Comparison of ENCODE assay signal across 36 cellular contexts in the genomic region with DNA sequence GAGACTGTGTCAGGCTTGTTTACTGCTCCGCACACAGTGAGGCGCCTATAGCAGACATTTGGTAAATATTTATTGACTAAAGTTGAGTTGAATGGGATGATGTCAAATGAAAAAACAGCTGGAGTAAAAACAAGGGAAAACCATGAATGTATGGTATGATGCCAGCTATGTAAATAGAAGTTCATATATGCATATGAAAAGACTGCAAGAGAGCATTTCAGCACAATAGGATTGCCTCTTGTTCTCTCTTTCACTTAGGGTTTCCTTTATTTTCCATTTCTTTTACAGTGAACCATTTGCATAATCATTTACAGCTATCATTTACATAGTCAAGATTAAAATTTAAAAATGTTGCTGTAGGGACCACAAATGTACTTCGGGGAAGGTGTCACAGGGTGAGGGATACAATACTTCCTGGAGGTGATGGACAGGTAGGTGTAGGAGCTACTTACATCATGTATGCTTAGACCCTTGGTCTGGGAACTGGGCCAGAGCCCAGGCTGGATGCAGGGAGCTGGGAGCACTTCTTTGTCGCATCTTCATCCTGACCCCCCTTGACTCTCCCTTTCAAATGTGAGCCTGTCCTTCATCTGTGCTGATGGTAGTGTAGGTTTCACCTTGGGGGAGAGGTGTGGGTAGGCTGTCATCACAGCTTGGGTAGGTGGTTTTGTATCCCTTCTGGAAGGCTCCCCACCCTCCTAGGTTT.
A peak's percentile ranks its signal among the peaks of the same experiment; 100 is the strongest.
DNase-seq lines count a peak whose midpoint lies in the region; ATAC-seq lines count a peak whose summit lies in the region.
"Had no signal": no experiment of that assay in that cellular context is flagged by ENCODE, and none has a peak within 500 bp of the region (broad histone marks: within the 10 kb centered on the region; RNA-seq: fewer than 3 reads in every experiment).

No MANE protein-coding gene starts in this region.

- DNase-seq in NCI-H748 (lab: John Stamatoyannopoulos, UW; ENCODE audit: unreplicated experiment) (peak; percentile 34), NCI-H748 treated with DMSO at 0.1 percent for 48 hours (lab: John Stamatoyannopoulos, UW) (no peak), NCI-H69 (lab: John Stamatoyannopoulos, UW) (peak; percentile 45), iPS-NIHi11 (ENCODE audit: low spot score) (peak; percentile 28), UCSD-AML1 (lab: John Stamatoyannopoulos, UW; ENCODE audit: unreplicated experiment) (no peak), cortex of kidney (lab: John Stamatoyannopoulos, UW) (no peak)
- DNase-seq: activated B cell treated with CpG ODN at 0.5 μM for 24 hours; activated CD4-positive, alpha-beta T cell treated with anti-CD3 and anti-CD28 coated beads, Interleukin-2, amount 50 U/mL, for 1 hour; activated CD8-positive, alpha-beta memory T cell treated with anti-CD3 and anti-CD28 coated beads, Interleukin-2, amount 10 ng/mL, durations not matched to agents 7 days and 5 days; activated gamma-delta T cell; activated naive CD8-positive, alpha-beta T cell treated with anti-CD3 and anti-CD28 coated beads for 36 hours; activated T-cell treated with anti-CD3 and anti-CD28 coated beads, Interleukin-2, amount 50 U/mL, for 4 hours; anterior cingulate cortex; DND-41; effector CD4-positive, alpha-beta T cell; GF-D8; GM23248; hippocampal formation; Kasumi-1; left ventricle myocardium inferior; NCI-H1436; NCI-H2081; NCI-H2227 treated with DMSO at 0.1 percent for 48 hours; NCI-H82; nucleus accumbens; psoas muscle; RPMI8226; T-cell; upper lobe of left lung had no signal

- H3K27ac ChIP-seq in temporal lobe (ENCODE audit: low read depth, low read length) = peak overlapping the region; percentile 96
- H3K27ac ChIP-seq: 22Rv1, C4-2B, GM23248, HL-60, left ventricle myocardium inferior, psoas muscle, SJSA1, upper lobe of left lung had no signal

- no peak for ATAC-seq in HG03139 (IDR thresholded peaks at IDR 0.05; ENCODE audit: unreplicated experiment)
- ATAC-seq: activated CD8-positive, alpha-beta memory T cell treated with anti-CD3 and anti-CD28 coated beads, Interleukin-2, amount 10 ng/mL, durations not matched to agents 7 days and 5 days; activated T-cell treated with anti-CD3 and anti-CD28 coated beads, Interleukin-2, amount 50 U/mL, for 4 hours; psoas muscle; stimulated activated memory B cell treated with anti-CD40 and anti-IgM and Interleukin-4, amounts not matched to agents 10 μg/mL and 1 μg/mL and 100 μg/mL, for 72 hours; T-cell had no signal

Comparison
In these comparisons a context has a peak if more than half of its experiments do, and no peak if none do; other contexts are left out.
1. DNase-seq: peak in NCI-H748 (single experiment), NCI-H69 (single experiment) and iPS-NIHi11 (single experiment); none in NCI-H748 treated with DMSO at 0.1 percent for 48 hours (single experiment), UCSD-AML1 (single experiment) and cortex of kidney (single experiment).